8 cellular contexts compared by ENCODE assay signal in the genomic region with DNA sequence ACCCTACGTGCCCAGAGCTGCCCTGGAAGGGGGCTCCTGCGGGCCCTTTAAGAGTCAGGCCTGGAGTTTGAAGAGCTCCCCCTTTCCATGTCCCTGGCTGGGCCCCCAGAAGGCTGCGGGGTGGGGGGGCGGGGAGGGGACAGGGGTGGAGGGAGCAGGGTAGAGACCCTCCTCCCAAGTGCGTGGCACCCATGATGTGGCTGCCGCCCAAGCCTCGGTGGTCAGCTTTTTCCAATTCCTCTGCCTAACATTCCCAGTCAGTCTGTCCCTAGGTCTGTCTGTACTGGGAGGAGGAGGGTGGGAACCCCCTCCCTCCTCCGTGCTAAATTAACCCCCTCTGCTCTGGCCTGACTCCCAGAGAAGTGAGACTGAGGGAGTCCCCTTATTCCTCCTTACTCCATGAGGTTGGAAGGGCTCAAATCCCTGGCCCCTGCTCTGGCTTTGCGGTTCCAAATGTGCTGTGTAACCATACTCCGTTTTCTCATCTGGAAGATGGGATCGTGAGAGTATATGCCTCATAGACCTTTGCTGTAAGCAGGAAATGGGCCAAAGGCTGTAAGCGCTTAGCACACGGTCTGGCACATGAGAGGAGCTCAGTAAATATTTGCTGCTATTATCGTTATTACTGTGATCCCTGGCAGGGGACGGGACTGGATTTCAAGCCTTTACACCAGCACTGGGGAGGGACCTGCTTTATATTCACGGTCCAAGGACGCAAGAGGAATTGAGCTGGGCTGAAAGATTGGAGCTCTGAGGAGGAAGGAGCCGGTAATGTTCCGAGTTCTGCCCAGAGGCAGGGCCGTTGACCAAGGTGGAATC.
A peak's percentile ranks its signal among the peaks of the same experiment; 100 is the strongest.
DNase-seq lines count a peak whose midpoint lies in the region; ATAC-seq lines count a peak whose summit lies in the region.

No MANE protein-coding gene starts in this region.

- H3K36me3 ChIP-seq in BLaER1 treated with 17β-estradiol and CSF1 and Interleukin-3, amounts not matched to agents 10 nM and 100 nM, result no peaks in the 10 kb centered on the region
- H3K36me3 ChIP-seq in mucosa of rectum (ENCODE audit: control insufficient read depth in 2 of 2, insufficient read depth in 2 of 2, low read length in 2 of 2), result no peaks in the 10 kb centered on the region

- H3K4me3 ChIP-seq in BLaER1 treated with 17β-estradiol and CSF1 and Interleukin-3, amounts not matched to agents 10 nM and 100 nM, result 0 out of 20 replicates have a peak overlapping the region, but pooled peaks of 1 of the 10 experiments have one; percentile 14
- H3K4me3 ChIP-seq in mucosa of rectum (ENCODE audit: low read length in 2 of 2), result peak overlapping the region; percentile 9 to 39

- H3K27ac ChIP-seq in BLaER1 treated with 17β-estradiol and CSF1 and Interleukin-3, amounts not matched to agents 10 nM and 100 nM, result peak overlapping the region in 9 of 11 experiments; percentile 23 to 71 (median 48); a peak in 12 of 22 replicates
- H3K27ac ChIP-seq in mucosa of rectum (ENCODE audit: low read depth in 2 of 2, low read length in 2 of 2), result peak overlapping the region; percentile 55 to 76

- H3K27me3 ChIP-seq in BLaER1 treated with 17β-estradiol and CSF1 and Interleukin-3, amounts not matched to agents 10 nM and 100 nM, result peaks cover 31 to 70% (median 37%) of the 10 kb centered on the region in 11 experiments
- H3K27me3 ChIP-seq in mucosa of rectum (ENCODE audit: control insufficient read depth in 2 of 2, insufficient read depth in 2 of 2, low read length in 2 of 2), result peaks cover 3 to 10% of the 10 kb centered on the region in 2 donors

- H3K9me3 ChIP-seq in BLaER1 treated with 17β-estradiol and CSF1 and Interleukin-3, amounts not matched to agents 10 nM and 100 nM (replicated peaks in 1 of 11), result no peaks in the 10 kb centered on the region
- no peaks in the 10 kb centered on the region for H3K9me3 ChIP-seq in mucosa of rectum (ENCODE audit: control insufficient read depth in 2 of 2, low read length in 2 of 2)

- DNase-seq in NCI-H2081 (lab: John Stamatoyannopoulos, UW) (peak; percentile 74 to 89), dedifferentiated amniotic fluid mesenchymal stem cell (ENCODE audit: extremely low spot score) (peak; percentile 53), Kasumi-1 (lab: John Stamatoyannopoulos, UW) (no peak), NCI-H510A (lab: John Stamatoyannopoulos, UW) (no peak), NCI-H510A treated with DMSO at 0.1 percent for 48 hours (lab: John Stamatoyannopoulos, UW) (no peak)

- peaks cover 58 to 81% (median 68%) of the 10 kb centered on the region in 10 experiments for H3K4me1 ChIP-seq in BLaER1 treated with 17β-estradiol and CSF1 and Interleukin-3, amounts not matched to agents 10 nM and 100 nM
- peaks cover 21% of the 10 kb centered on the region in 2 donors for H3K4me1 ChIP-seq in mucosa of rectum (ENCODE audit: control insufficient read depth in 2 of 2, insufficient read depth in 2 of 2, low read length in 2 of 2)

- peaks cover 0 to 5% (median 0%) of the 10 kb centered on the region in 11 experiments; a peak in 1 of 22 replicates for H4K20me1 ChIP-seq in BLaER1 treated with 17β-estradiol and CSF1 and Interleukin-3, amounts not matched to agents 10 nM and 100 nM

- peak overlapping the region in 9 of 11 experiments; percentile 23 to 60 (median 46); a peak in 13 of 22 replicates for H3K9ac ChIP-seq in BLaER1 treated with 17β-estradiol and CSF1 and Interleukin-3, amounts not matched to agents 10 nM and 100 nM
- peak overlapping the region; percentile 9 to 21 for H3K9ac ChIP-seq in mucosa of rectum (ENCODE audit: low read depth in 1 of 2, low read length in 2 of 2)

- ATAC-seq in GM18867 (IDR thresholded peaks at IDR 0.05; ENCODE audit: unreplicated experiment), result no peak

- H3K4me2 ChIP-seq in BLaER1 treated with 17β-estradiol and CSF1 and Interleukin-3, amounts not matched to agents 10 nM and 100 nM, result peak overlapping the region; percentile 63 to 85 (median 79)

Comparison
In these comparisons a context has a peak if more than half of its experiments do, and no peak if none do; other contexts are left out.
1. DNase-seq: peak in NCI-H2081 (2 of 2) and dedifferentiated amniotic fluid mesenchymal stem cell (single experiment); none in Kasumi-1 (0 of 2), NCI-H510A (single experiment) and NCI-H510A treated with DMSO at 0.1 percent for 48 hours (single experiment).